ENCODE assay signal across 13 cellular contexts in the genomic region with DNA sequence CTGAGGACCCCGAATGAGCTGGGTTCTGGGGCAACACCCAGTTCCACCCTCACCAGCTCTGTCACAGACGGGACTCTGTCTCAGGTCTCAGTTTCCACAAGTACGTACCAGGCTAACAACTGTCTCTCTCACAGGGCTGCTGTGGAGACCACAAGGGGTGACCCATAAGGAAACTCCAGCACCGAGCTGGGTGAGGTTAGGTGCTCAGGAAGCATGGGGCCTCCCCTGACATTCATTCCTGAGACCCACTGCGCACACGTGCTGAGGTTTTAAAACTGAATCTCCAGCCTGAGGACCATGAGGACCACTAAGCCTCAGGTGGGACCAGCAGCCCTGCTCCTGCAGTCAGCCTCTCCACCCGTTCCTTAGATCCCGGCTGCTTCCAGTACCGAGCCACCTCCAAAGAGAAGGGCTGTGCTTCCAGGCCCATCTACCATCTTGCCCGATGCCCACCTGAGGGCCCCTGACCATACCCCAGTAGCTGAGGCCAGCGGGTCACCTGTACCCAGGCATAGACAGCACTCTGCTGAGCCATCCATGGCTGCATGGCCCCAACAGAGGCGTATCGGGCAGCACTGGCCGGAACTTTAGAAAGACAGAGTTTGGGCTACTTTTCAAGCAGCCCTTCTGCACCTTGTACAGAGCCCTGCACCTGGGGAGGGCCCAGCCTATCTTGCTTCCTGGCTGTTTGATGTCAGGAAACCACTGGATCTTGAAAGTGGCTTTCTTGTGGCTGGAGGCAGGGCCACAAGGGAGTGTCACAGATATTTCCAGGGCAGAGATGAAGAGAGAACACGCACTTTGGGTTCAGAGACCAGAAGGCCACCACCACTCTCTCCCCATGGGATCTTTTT. TPM values are rescaled to one million over a fixed set of nuclear protein-coding genes. Genes with fewer than 3 reads are reported as not detected.
A peak's percentile ranks its signal among the peaks of the same experiment; 100 is the strongest.
DNase-seq lines count a peak whose midpoint lies in the region; ATAC-seq, FAIRE-seq and TF ChIP-seq lines count a peak whose summit lies in the region.
"Had no signal": no experiment of that assay in that cellular context is flagged by ENCODE, and none has a peak within 500 bp of the region (broad histone marks: within the 10 kb centered on the region; RNA-seq: fewer than 3 reads in every experiment).

No MANE protein-coding gene starts in this region.

- no peak overlapping the region for H3K27ac Mint-ChIP-seq in activated naive CD8-positive, alpha-beta T cell treated with anti-CD3 and anti-CD28 coated beads for 36 hours
- H3K27ac Mint-ChIP-seq in stimulated activated memory B cell treated with anti-CD40 and anti-IgM and Interleukin-4, amounts not matched to agents 10 μg/mL and 1 μg/mL and 100 μg/mL, for 72 hours = no peak overlapping the region

- H3K27me3 Mint-ChIP-seq in activated naive CD8-positive, alpha-beta T cell treated with anti-CD3 and anti-CD28 coated beads for 36 hours = peaks cover 87% of the 10 kb centered on the region
- H3K27me3 Mint-ChIP-seq in stimulated activated memory B cell treated with anti-CD40 and anti-IgM and Interleukin-4, amounts not matched to agents 10 μg/mL and 1 μg/mL and 100 μg/mL, for 72 hours = peaks cover 32% of the 10 kb centered on the region

- H3K4me1 Mint-ChIP-seq in activated naive CD8-positive, alpha-beta T cell treated with anti-CD3 and anti-CD28 coated beads for 36 hours = peaks cover 28% of the 10 kb centered on the region
- H3K4me1 Mint-ChIP-seq in stimulated activated memory B cell treated with anti-CD40 and anti-IgM and Interleukin-4, amounts not matched to agents 10 μg/mL and 1 μg/mL and 100 μg/mL, for 72 hours = no peaks in the 10 kb centered on the region

- TF ChIP-seq POLR2A in H54 (IDR thresholded peaks at IDR 0.05; ENCODE audit: low read depth, low read length) = no peak

- no peak overlapping the region for H3K4me3 Mint-ChIP-seq in activated naive CD8-positive, alpha-beta T cell treated with anti-CD3 and anti-CD28 coated beads for 36 hours
- H3K4me3 Mint-ChIP-seq in stimulated activated memory B cell treated with anti-CD40 and anti-IgM and Interleukin-4, amounts not matched to agents 10 μg/mL and 1 μg/mL and 100 μg/mL, for 72 hours = no peak overlapping the region

- intact Hi-C loops in sciatic nerve (cut with DNase I) = no loop called here

- no peak for FAIRE-seq in H54 (lab: Jason Lieb, UNC)

- peak; percentile 6 for ATAC-seq in stimulated activated memory B cell treated with anti-CD40 and anti-IgM and Interleukin-4, amounts not matched to agents 10 μg/mL and 1 μg/mL and 100 μg/mL, for 72 hours
- no peak for ATAC-seq in sciatic nerve

- DNase-seq in activated CD8-positive, alpha-beta memory T cell treated with anti-CD3 and anti-CD28 coated beads, Interleukin-2, amount 50 U/mL, for 1 hour (ENCODE audit: extremely low read depth) = peak; percentile 30
- no peak for DNase-seq in activated CD8-positive, alpha-beta memory T cell treated with anti-CD3 and anti-CD28 coated beads, Interleukin-2, amount 50 U/mL, for 4 hours
- peak; percentile 24 for DNase-seq in activated CD4-positive, alpha-beta T cell treated with anti-CD3 and anti-CD28 coated beads for 48 hours
- DNase-seq in activated naive CD8-positive, alpha-beta T cell treated with anti-CD3 and anti-CD28 coated beads for 36 hours = peak; percentile 41
- DNase-seq in nucleus accumbens (lab: John Stamatoyannopoulos, UW) (no peak), sciatic nerve (ENCODE audit: low spot score) (no peak), H54 (ENCODE audit: insufficient read length, low spot score) (no peak)
- DNase-seq: amygdala, HCEC 1CT, NCI-H1417, NCI-H510A treated with DMSO at 0.1 percent for 48 hours, ovary had no signal

- H3K36me3 Mint-ChIP-seq in activated naive CD8-positive, alpha-beta T cell treated with anti-CD3 and anti-CD28 coated beads for 36 hours = no peaks in the 10 kb centered on the region
- H3K36me3 Mint-ChIP-seq in stimulated activated memory B cell treated with anti-CD40 and anti-IgM and Interleukin-4, amounts not matched to agents 10 μg/mL and 1 μg/mL and 100 μg/mL, for 72 hours = no peaks in the 10 kb centered on the region

- H3K9me3 Mint-ChIP-seq in activated naive CD8-positive, alpha-beta T cell treated with anti-CD3 and anti-CD28 coated beads for 36 hours = no peaks in the 10 kb centered on the region
- no peaks in the 10 kb centered on the region for H3K9me3 Mint-ChIP-seq in stimulated activated memory B cell treated with anti-CD40 and anti-IgM and Interleukin-4, amounts not matched to agents 10 μg/mL and 1 μg/mL and 100 μg/mL, for 72 hours

RNA-seq across cellular contexts. Expression of a gene that starts 18.7 kb away (rescaled TPM):
- under 1 TPM; 0.06 to 0.08 TPM for total RNA-seq in activated naive CD8-positive, alpha-beta T cell treated with anti-CD3 and anti-CD28 coated beads for 36 hours
- total RNA-seq in sciatic nerve = 139 TPM

Comparison
In these comparisons a context has a peak if more than half of its experiments do, and no peak if none do; other contexts are left out.
1. DNase-seq: peak in activated CD8-positive, alpha-beta memory T cell treated with anti-CD3 and anti-CD28 coated beads, Interleukin-2, amount 50 U/mL, for 1 hour (single experiment), activated CD4-positive, alpha-beta T cell treated with anti-CD3 and anti-CD28 coated beads for 48 hours (single experiment) and activated naive CD8-positive, alpha-beta T cell treated with anti-CD3 and anti-CD28 coated beads for 36 hours (single experiment); none in activated CD8-positive, alpha-beta memory T cell treated with anti-CD3 and anti-CD28 coated beads, Interleukin-2, amount 50 U/mL, for 4 hours (single experiment), nucleus accumbens (0 of 56), sciatic nerve (single experiment) and H54 (single experiment).
2. RNA of a gene that starts 18.7 kb away (total RNA-seq): 139 TPM in sciatic nerve (single experiment); 0.06 to 0.08 TPM in activated naive CD8-positive, alpha-beta T cell treated with anti-CD3 and anti-CD28 coated beads for 36 hours; every median in the first group is over 100 times any median in the second.